8 cellular contexts compared by ENCODE assay signal in the genomic region with DNA sequence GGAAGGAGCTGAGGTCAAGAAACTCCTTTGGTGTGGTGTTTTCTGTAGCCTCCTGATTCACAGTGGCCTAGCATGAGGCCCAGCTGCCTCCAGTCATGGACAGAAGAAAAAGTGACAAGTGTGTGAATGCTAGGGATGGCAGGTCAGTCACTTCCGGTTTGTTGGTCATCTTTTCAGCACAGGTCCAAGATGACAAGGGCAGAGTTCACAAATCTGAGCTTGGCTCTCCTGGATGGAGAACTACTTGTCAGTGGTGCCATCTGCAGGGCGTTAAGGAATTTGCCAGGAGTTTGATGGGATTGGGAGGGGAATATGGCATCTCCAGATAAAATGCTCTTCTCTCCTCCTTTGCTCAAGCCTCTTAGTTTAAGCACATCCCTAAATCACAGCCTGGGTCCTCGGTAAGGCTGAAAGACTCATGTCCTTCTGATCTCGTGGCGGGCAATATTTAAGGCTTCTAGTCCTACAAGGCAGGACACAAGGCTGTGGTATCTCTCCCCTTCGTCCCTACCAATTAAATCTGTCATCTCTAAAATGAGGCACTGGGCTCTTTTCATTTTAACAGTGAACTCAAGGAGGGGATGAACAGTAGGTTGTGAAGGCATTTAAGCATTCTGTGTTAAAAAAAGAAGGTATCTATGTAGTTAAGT. TPM values are rescaled to one million over a fixed set of nuclear protein-coding genes. Genes with fewer than 3 reads are reported as not detected.
DNase-seq lines count a peak whose midpoint lies in the region; ATAC-seq, FAIRE-seq and TF ChIP-seq lines count a peak whose summit lies in the region.

No MANE protein-coding gene starts in this region.

- peaks cover 25% of the 10 kb centered on the region for H3K4me1 Mint-ChIP-seq in neural crest cell
- peaks cover 3% of the 10 kb centered on the region for H3K4me1 Mint-ChIP-seq in CD4-positive, alpha-beta T cell (ENCODE audit: low read depth)

- H3K9me3 ChIP-seq in GM23248 (ENCODE audit: low read depth) (no peaks in the 10 kb centered on the region), esophagus squamous epithelium (no peaks in the 10 kb centered on the region)
- no peaks in the 10 kb centered on the region for H3K9me3 ChIP-seq in CD4-positive, alpha-beta T cell (ENCODE audit: control insufficient read depth, low read length)

- peak; percentile 81 for DNase-seq in GM23248
- DNase-seq in RCC 7860 (ENCODE audit: low spot score): peak; percentile 67
- no peak for DNase-seq in esophagus squamous epithelium (lab: John Stamatoyannopoulos, UW)
- DNase-seq in neural crest cell (ENCODE audit: low read depth, low spot score): peak; percentile 33
- DNase-seq in CD4-positive, alpha-beta T cell: no peak

- no peaks in the 10 kb centered on the region for H3K9me2 ChIP-seq in GM23248 (ENCODE audit: insufficient read depth)

- H3K4me2 ChIP-seq in GM23248 (ENCODE audit: unreplicated experiment): no peak overlapping the region

- POLR2A ChIA-PET in CD4-positive, alpha-beta T cell (lab: Charles Lee): interaction anchor here (0.7 kb wide), 1 partner anchor 10 kb away, joined by 3 read pairs; no protein-coding TSS in a partner anchor

- CTCF ChIA-PET in CD4-positive, alpha-beta T cell (lab: Charles Lee): no interaction called here

- H3K27ac Mint-ChIP-seq in neural crest cell (ENCODE audit: unreplicated experiment): no peak overlapping the region
- H3K27ac Mint-ChIP-seq in CD4-positive, alpha-beta T cell: no peak overlapping the region

- H3K4me3 ChIP-seq in GM23248: no peak overlapping the region
- H3K4me3 ChIP-seq in esophagus squamous epithelium: no peak overlapping the region

- peaks cover 8% of the 10 kb centered on the region for H3F3A ChIP-seq in GM23248 (ENCODE audit: insufficient read depth)

- peak overlapping the region; percentile 44 for H3K4me3 Mint-ChIP-seq in neural crest cell
- no peak overlapping the region for H3K4me3 Mint-ChIP-seq in CD4-positive, alpha-beta T cell

- no peak overlapping the region for H3K9ac ChIP-seq in GM23248

- no peak overlapping the region for H3K27ac ChIP-seq in 22Rv1
- no peak overlapping the region for H3K27ac ChIP-seq in GM23248
- no peak overlapping the region for H3K27ac ChIP-seq in esophagus squamous epithelium
- H3K27ac ChIP-seq in CD4-positive, alpha-beta T cell (ENCODE audit: low read depth, low read length): no peak overlapping the region

- WGBS in GM23248 (ENCODE audit: low coverage in 1 of 2, low lambda C conversion rate in 2 of 2, missing lambda C conversion rate in 2 of 2), 2 experiments: 21 to 24% methylated on average over 6 of the region's 6 CpGs
- 23 to 33% methylated on average over 6 of the region's 6 CpGs for WGBS in esophagus squamous epithelium, 2 donors

- peak; percentile 92 for TF ChIP-seq CTCF in 22Rv1 (IDR thresholded peaks at IDR 0.05)
- TF ChIP-seq CTCF in esophagus squamous epithelium (IDR thresholded peaks at IDR 0.05): peak in 5 of 6 experiments; percentile 43 to 62 (median 49)
- peak; percentile 66 for TF ChIP-seq CTCF in neural crest cell (conservative IDR thresholded peaks at IDR 0.05)
- TF ChIP-seq CTCF in CD4-positive, alpha-beta T cell (IDR thresholded peaks at IDR 0.05): no peak

- H3K36me3 ChIP-seq in GM23248 (ENCODE audit: low read depth): no peaks in the 10 kb centered on the region
- H3K36me3 ChIP-seq in esophagus squamous epithelium: no peaks in the 10 kb centered on the region

- H3K27me3 ChIP-seq in GM23248 (replicated peaks; ENCODE audit: insufficient read depth) (no peaks in the 10 kb centered on the region), esophagus squamous epithelium (no peaks in the 10 kb centered on the region)
- H3K27me3 ChIP-seq in CD4-positive, alpha-beta T cell (ENCODE audit: control insufficient read depth, insufficient read depth, low read length): no peaks in the 10 kb centered on the region

- H3K27me3 Mint-ChIP-seq in neural crest cell (ENCODE audit: low read depth): no peaks in the 10 kb centered on the region
- H3K27me3 Mint-ChIP-seq in CD4-positive, alpha-beta T cell: no peaks in the 10 kb centered on the region

- no peaks in the 10 kb centered on the region for H3K79me2 ChIP-seq in GM23248 (ENCODE audit: insufficient read depth)

- ATAC-seq in CD4-positive, alpha-beta T cell (ENCODE audit: poor library complexity): no peak
- ATAC-seq in activated CD4-positive, CD25-positive, alpha-beta regulatory T cell treated with anti-CD3 and anti-CD28 coated beads, Interleukin-2, amount 50 U/mL, for 24 hours: no peak
- no peak for ATAC-seq in GM19452 (IDR thresholded peaks at IDR 0.05; ENCODE audit: unreplicated experiment)

- no peak for TF ChIP-seq POLR2A in esophagus squamous epithelium (IDR thresholded peaks at IDR 0.05)

- H2AFZ ChIP-seq in GM23248: peak overlapping the region; percentile 58; the same call in 1 of the 2 replicates

- FAIRE-seq in RCC 7860 (lab: Jason Lieb, UNC): peak; percentile 42

- H3K9me3 Mint-ChIP-seq in neural crest cell: no peaks in the 10 kb centered on the region
- H3K9me3 Mint-ChIP-seq in CD4-positive, alpha-beta T cell: no peaks in the 10 kb centered on the region

- H3K4me1 ChIP-seq in GM23248 (ENCODE audit: insufficient read depth) (no peaks in the 10 kb centered on the region), esophagus squamous epithelium (no peaks in the 10 kb centered on the region)

- intact Hi-C loops in esophagus squamous epithelium (cut with DNase I): loop anchor here (10.0 kb wide), 1 partner anchor 56 kb away; a partner anchor contains a TSS
- intact Hi-C loops in CD4-positive, alpha-beta T cell (cut with DNase I, micrococcal nuclease): no loop called here

- H3K36me3 Mint-ChIP-seq in neural crest cell (ENCODE audit: low read depth): peaks cover 5% of the 10 kb centered on the region
- peaks cover 5% of the 10 kb centered on the region for H3K36me3 Mint-ChIP-seq in CD4-positive, alpha-beta T cell (ENCODE audit: low read depth)

- in situ Hi-C loops in GM23248 (cut with MboI): no loop called here

- no peaks in the 10 kb centered on the region for H4K20me1 ChIP-seq in GM23248 (ENCODE audit: insufficient read depth)

RNA-seq across cellular contexts. Expression of a gene that starts 10.0 kb away (rescaled TPM):
- 1,598 and 1,776 TPM in 2 replicates for total RNA-seq in GM23248 (2014; rRNA removed; shearing (Covaris generic))
- polyA plus RNA-seq in GM23248 (2016; fragmentation: Nextera tagmentation; extraction: Ambion mirVana): 1,195 and 1,237 TPM in 2 replicates
- total RNA-seq in esophagus squamous epithelium (100 to 1,000 TPM; 414 to 957 (median 699) TPM), neural crest cell (3,094 and 3,153 TPM in 2 replicates)
- total RNA-seq in CD4-positive, alpha-beta T cell: 100 to 1,000 TPM; 116 to 120 TPM

RNA-seq across cellular contexts. Expression of a gene that starts 10.5 kb away (rescaled TPM):
- total RNA-seq in GM23248 (2014; rRNA removed; shearing (Covaris generic)): 22.0 and 62.9 TPM in 2 replicates
- polyA plus RNA-seq in GM23248 (2016; fragmentation: Nextera tagmentation; extraction: Ambion mirVana): 28.2 and 31.6 TPM in 2 replicates
- 10 to 100 TPM; 13.7 to 41.8 (median 27.8) TPM for total RNA-seq in esophagus squamous epithelium
- 101 TPM in 2 replicates for total RNA-seq in neural crest cell
- total RNA-seq in CD4-positive, alpha-beta T cell: 100 to 1,000 TPM; 401 to 418 TPM

RNA-seq across cellular contexts. Expression of a gene that starts 26.6 kb away (rescaled TPM):
- total RNA-seq in GM23248 (2014; rRNA removed; shearing (Covaris generic)): not detected in 2 replicates
- not detected in 2 replicates for polyA plus RNA-seq in GM23248 (2016; fragmentation: Nextera tagmentation; extraction: Ambion mirVana)
- total RNA-seq in esophagus squamous epithelium: under 1 TPM in 3 of 4 donors, not detected in 1; 0.19 to 0.31 (median 0.21) TPM
- 1.5 TPM in 2 replicates for total RNA-seq in neural crest cell
- total RNA-seq in CD4-positive, alpha-beta T cell: 1 to 10 TPM in 1 of 2 experiments, under 1 TPM in 1; 0.71 to 1.1 TPM

RNA-seq across cellular contexts. Expression of a gene that starts 51.4 kb away (rescaled TPM):
- total RNA-seq in GM23248 (2014; rRNA removed; shearing (Covaris generic)): 0.86 and 1.1 TPM in 2 replicates
- polyA plus RNA-seq in GM23248 (2016; fragmentation: Nextera tagmentation; extraction: Ambion mirVana): 0.63 and 0.65 TPM in 2 replicates
- total RNA-seq in esophagus squamous epithelium (under 1 TPM in 2 of 4 donors, not detected in 2; 0.23 to 0.44 TPM), neural crest cell (1.2 and 2.1 TPM in 2 replicates)
- 1 to 10 TPM; 5.1 to 6.0 TPM for total RNA-seq in CD4-positive, alpha-beta T cell

Comparison
In these comparisons a context has a peak if more than half of its experiments do, and no peak if none do; other contexts are left out.
1. DNase-seq: peak in GM23248 (single experiment), RCC 7860 (single experiment) and neural crest cell (single experiment); none in esophagus squamous epithelium (single experiment) and CD4-positive, alpha-beta T cell (0 of 10).